In genomic region chr19:38709671-38710415, GRCh38 we compare ENCODE assay signal across 1 cellular context.
TF ChIP-seq lines count a peak whose summit lies in the region.

No MANE protein-coding gene starts in this region.

TF ChIP-seq in liver, 16 proteins besides CTCF, POLR2A, EP300 and RAD21:
- TF ChIP-seq, protein P1, sequence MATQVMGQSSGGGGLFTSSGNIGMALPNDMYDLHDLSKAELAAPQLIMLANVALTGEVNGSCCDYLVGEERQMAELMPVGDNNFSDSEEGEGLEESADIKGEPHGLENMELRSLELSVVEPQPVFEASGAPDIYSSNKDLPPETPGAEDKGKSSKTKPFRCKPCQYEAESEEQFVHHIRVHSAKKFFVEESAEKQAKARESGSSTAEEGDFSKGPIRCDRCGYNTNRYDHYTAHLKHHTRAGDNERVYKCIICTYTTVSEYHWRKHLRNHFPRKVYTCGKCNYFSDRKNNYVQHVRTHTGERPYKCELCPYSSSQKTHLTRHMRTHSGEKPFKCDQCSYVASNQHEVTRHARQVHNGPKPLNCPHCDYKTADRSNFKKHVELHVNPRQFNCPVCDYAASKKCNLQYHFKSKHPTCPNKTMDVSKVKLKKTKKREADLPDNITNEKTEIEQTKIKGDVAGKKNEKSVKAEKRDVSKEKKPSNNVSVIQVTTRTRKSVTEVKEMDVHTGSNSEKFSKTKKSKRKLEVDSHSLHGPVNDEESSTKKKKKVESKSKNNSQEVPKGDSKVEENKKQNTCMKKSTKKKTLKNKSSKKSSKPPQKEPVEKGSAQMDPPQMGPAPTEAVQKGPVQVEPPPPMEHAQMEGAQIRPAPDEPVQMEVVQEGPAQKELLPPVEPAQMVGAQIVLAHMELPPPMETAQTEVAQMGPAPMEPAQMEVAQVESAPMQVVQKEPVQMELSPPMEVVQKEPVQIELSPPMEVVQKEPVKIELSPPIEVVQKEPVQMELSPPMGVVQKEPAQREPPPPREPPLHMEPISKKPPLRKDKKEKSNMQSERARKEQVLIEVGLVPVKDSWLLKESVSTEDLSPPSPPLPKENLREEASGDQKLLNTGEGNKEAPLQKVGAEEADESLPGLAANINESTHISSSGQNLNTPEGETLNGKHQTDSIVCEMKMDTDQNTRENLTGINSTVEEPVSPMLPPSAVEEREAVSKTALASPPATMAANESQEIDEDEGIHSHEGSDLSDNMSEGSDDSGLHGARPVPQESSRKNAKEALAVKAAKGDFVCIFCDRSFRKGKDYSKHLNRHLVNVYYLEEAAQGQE (IDR thresholded peaks at IDR 0.05): no peak
- TF ChIP-seq NR2F2 (IDR thresholded peaks at IDR 0.05): peak; percentile 42
- peak in 1 of 2 donors; percentile 54 for TF ChIP-seq RXRA (IDR thresholded peaks at IDR 0.05)
